In the genomic region with DNA sequence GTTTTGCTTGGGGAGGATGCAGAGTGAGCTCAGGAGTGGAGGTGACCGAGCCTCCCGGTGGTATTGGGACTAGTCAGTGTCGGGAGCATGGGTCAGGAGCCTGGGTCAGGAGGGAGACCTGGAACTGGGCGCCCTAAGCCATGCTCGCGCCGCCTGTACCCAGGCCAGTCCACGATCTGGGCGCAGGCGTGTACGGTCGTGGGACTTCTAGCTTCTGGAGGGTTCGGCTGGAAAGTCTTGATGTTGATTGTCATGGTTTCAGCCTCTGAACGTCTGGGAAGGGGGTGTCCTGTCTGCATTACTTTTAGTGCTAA, we compare ENCODE assay signal across 8 cellular contexts. TPM values are rescaled to one million over a fixed set of nuclear protein-coding genes. Genes with fewer than 3 reads are reported as not detected.
DNase-seq lines count a peak whose midpoint lies in the region; ATAC-seq and TF ChIP-seq lines count a peak whose summit lies in the region.

No MANE protein-coding gene starts in this region.

- H3K9me3 ChIP-seq in SK-N-MC (ENCODE audit: low read depth, low read length) = no peaks in the 10 kb centered on the region
- no peaks in the 10 kb centered on the region for H3K9me3 ChIP-seq in iPS-20b (ENCODE audit: insufficient read depth, low read depth, low read length)
- H3K9me3 ChIP-seq in thymus (ENCODE audit: control insufficient read depth) = no peaks in the 10 kb centered on the region

- H3K27ac ChIP-seq in C4-2B (peak overlapping the region; percentile 91), SK-N-MC (peak overlapping the region; percentile 96), iPS-20b (ENCODE audit: low read length) (peak overlapping the region; percentile 95), thymus (ENCODE audit: low read depth) (peak overlapping the region; percentile 93)

- no peak overlapping the region for H3K9ac ChIP-seq in SK-N-MC (ENCODE audit: insufficient read length)
- H3K9ac ChIP-seq in iPS-20b (ENCODE audit: low read depth, low read length) = no peak overlapping the region; the same call in 1 of the 2 replicates

- H3K36me3 ChIP-seq in SK-N-MC (ENCODE audit: insufficient read depth, low read length) (peaks cover 27% of the 10 kb centered on the region), iPS-20b (ENCODE audit: insufficient read depth, low read depth, low read length) (peaks cover 31% of the 10 kb centered on the region), thymus (ENCODE audit: control insufficient read depth, insufficient read depth) (peaks cover 3% of the 10 kb centered on the region)

- ATAC-seq in GM21825 (IDR thresholded peaks at IDR 0.05; ENCODE audit: unreplicated experiment) (peak; percentile 19), HG02623 (IDR thresholded peaks at IDR 0.05; ENCODE audit: unreplicated experiment) (no peak)

- no peaks in the 10 kb centered on the region for H3K4me1 ChIP-seq in iPS-20b (ENCODE audit: insufficient read depth, low read length)
- no peaks in the 10 kb centered on the region for H3K4me1 ChIP-seq in thymus (ENCODE audit: control insufficient read depth, insufficient read depth, low read length)

- DNase-seq in SK-N-MC (ENCODE audit: low read depth, low spot score) (no peak), NOMO-1 treated with DMSO at 0.1 percent for 48 hours (lab: John Stamatoyannopoulos, UW; ENCODE audit: unreplicated experiment) (no peak), NCI-H524 (lab: John Stamatoyannopoulos, UW) (no peak)

- 0% methylated on average over 14 of the region's 14 CpGs for WGBS in thymus

- H3K27me3 ChIP-seq in iPS-20b (ENCODE audit: insufficient read depth, low read length) = no peaks in the 10 kb centered on the region
- H3K27me3 ChIP-seq in thymus (ENCODE audit: control insufficient read depth, insufficient read depth) = no peaks in the 10 kb centered on the region

- TF ChIP-seq CTCF in C4-2B (conservative IDR thresholded peaks at IDR 0.05) = no peak

- H3K4me3 ChIP-seq in SK-N-MC = no peak overlapping the region
- H3K4me3 ChIP-seq in iPS-20b (ENCODE audit: low read length) = no peak overlapping the region
- peak overlapping the region; percentile 78 for H3K4me3 ChIP-seq in thymus (ENCODE audit: low read length)

RNA-seq across cellular contexts. Expression of a gene that starts 0.2 kb away (rescaled TPM):
- 89.2 TPM for polyA plus RNA-seq in thymus

RNA-seq across cellular contexts. Expression of a gene that starts 28.0 kb away (rescaled TPM):
- 5.8 TPM for polyA plus RNA-seq in thymus
